In the genomic region with DNA sequence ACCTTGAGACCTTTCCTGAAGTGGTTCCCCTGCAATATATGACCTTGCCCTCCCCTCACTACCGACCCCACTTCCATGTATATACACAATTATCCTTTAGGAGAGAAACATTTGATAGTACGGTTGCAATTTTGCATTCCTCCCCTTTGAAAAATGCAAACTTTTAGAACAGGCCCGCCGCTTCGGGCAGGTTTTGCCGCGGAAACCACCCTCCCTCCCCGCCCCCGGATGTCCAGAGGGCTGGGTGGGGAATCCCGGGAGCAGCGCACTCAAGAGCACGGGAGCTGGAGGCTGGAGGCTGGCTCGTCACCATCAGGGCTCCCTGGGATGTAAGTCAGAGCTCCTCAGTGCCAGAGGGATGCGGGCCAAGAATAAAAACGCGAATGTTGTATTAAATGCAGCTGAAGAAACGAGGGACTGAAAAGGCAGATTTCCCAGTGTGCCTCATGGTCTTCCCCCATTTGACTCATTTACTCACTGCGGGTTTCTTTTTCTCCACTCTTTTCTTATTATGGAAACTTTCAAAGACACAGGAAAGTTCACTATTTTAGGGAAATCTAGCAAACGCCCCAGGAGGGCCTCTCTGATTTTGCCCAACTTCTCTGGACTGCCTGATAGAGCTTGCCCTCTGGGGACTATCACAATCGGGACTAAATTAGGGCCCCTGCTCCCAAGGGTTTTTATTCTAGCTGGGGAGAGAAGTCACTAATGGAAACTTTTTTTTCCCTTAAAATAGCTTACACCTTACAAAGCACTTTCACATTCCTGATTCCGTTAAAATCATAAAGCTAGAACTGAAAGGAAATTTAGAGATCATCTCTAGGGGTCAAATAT, we compare ENCODE assay signal across 8 cellular contexts. TPM values are rescaled to one million over a fixed set of nuclear protein-coding genes. Genes with fewer than 3 reads are reported as not detected.
DNase-seq lines count a peak whose midpoint lies in the region; ATAC-seq, FAIRE-seq and TF ChIP-seq lines count a peak whose summit lies in the region.

No MANE protein-coding gene starts in this region.

- peaks cover 0 to 8% (median 0%) of the 10 kb centered on the region in 11 experiments; a peak in 6 of 22 replicates for H3K36me3 ChIP-seq in BLaER1 treated with 17β-estradiol and CSF1 and Interleukin-3, amounts not matched to agents 10 nM and 100 nM
- H3K36me3 ChIP-seq in IMR-90 (ENCODE audit: control insufficient read depth, insufficient read depth, low read length) (no peaks in the 10 kb centered on the region), pancreas (no peaks in the 10 kb centered on the region)

- H3K27ac ChIP-seq in BLaER1 treated with 17β-estradiol and CSF1 and Interleukin-3, amounts not matched to agents 10 nM and 100 nM = peak overlapping the region; percentile 99 to 100 (median 100)
- peak overlapping the region; percentile 67 for H3K27ac ChIP-seq in IMR-90 (ENCODE audit: insufficient read depth, low read length)
- peak overlapping the region; percentile 96 to 100 (median 99) for H3K27ac ChIP-seq in pancreas

- peak overlapping the region; percentile 80; the same call in 1 of the 2 replicates for H2AK5ac ChIP-seq in IMR-90 (ENCODE audit: low read depth, low read length)

- H3K4me1 ChIP-seq in BLaER1 treated with 17β-estradiol and CSF1 and Interleukin-3, amounts not matched to agents 10 nM and 100 nM = peaks cover 65 to 76% (median 69%) of the 10 kb centered on the region in 10 experiments
- H3K4me1 ChIP-seq in IMR-90 (ENCODE audit: control insufficient read depth, insufficient read depth, low read length) (peaks cover 18% of the 10 kb centered on the region), pancreas (peaks cover 27 to 49% (median 39%) of the 10 kb centered on the region in 3 donors)

- 0 out of 2 replicates have a peak, but pooled peaks have one; percentile 5 for ATAC-seq in IMR-90 (ENCODE audit: low read depth)
- no peak for ATAC-seq in activated naive CD8-positive, alpha-beta T cell treated with anti-CD3 and anti-CD28 coated beads, Interleukin-2, amount 50 U/mL, for 24 hours
- peak; percentile 18 for ATAC-seq in Right ventricle myocardium superior (ENCODE audit: poor library complexity)
- peak in 2 of 4 donors; percentile 15 to 20 for ATAC-seq in pancreas
- ATAC-seq in GM18519 (IDR thresholded peaks at IDR 0.05; ENCODE audit: low FRiP score, unreplicated experiment) = no peak

- no peaks in the 10 kb centered on the region for H3K9me3 Mint-ChIP-seq in activated naive CD8-positive, alpha-beta T cell treated with anti-CD3 and anti-CD28 coated beads, Interleukin-2, amount 50 U/mL, for 24 hours

- peak overlapping the region; percentile 52; the same call in 1 of the 2 replicates for H4K91ac ChIP-seq in IMR-90 (ENCODE audit: insufficient read depth, low read depth, low read length)

- H3K4me3 Mint-ChIP-seq in activated naive CD8-positive, alpha-beta T cell treated with anti-CD3 and anti-CD28 coated beads, Interleukin-2, amount 50 U/mL, for 24 hours = peak overlapping the region; percentile 1

- no peaks in the 10 kb centered on the region for H3K36me3 Mint-ChIP-seq in activated naive CD8-positive, alpha-beta T cell treated with anti-CD3 and anti-CD28 coated beads, Interleukin-2, amount 50 U/mL, for 24 hours (ENCODE audit: low read depth)

- peak overlapping the region; percentile 84 to 96 (median 93) for H3K4me2 ChIP-seq in BLaER1 treated with 17β-estradiol and CSF1 and Interleukin-3, amounts not matched to agents 10 nM and 100 nM
- H3K4me2 ChIP-seq in IMR-90 (ENCODE audit: low read depth, low read length) = peak overlapping the region; percentile 79

- peak overlapping the region; percentile 62; the same call in 1 of the 2 replicates for H3K23ac ChIP-seq in IMR-90 (ENCODE audit: low read depth, low read length)

- peak overlapping the region; percentile 84 for H2AFZ ChIP-seq in IMR-90 (replicated peaks; ENCODE audit: low read length, poor library complexity)

- POLR2A ChIA-PET in IMR-90 (lab: Charles Lee; ENCODE audit: unreplicated experiment) (no interaction called here), GM10248 (lab: Yijun Ruan, JAX) (interaction anchor here (0.6 kb wide), 1 partner anchor 37 kb away, joined by 3 read pairs; no protein-coding TSS in a partner anchor)

- dilution Hi-C loops in IMR-90 (cut with HindIII; ENCODE audit: low sequenced_read_pairs, unreplicated experiment) = no loop called here

- H3K14ac ChIP-seq in IMR-90 (replicated peaks; ENCODE audit: low read depth, low read length) = peak overlapping the region; percentile 77

- H3K9ac ChIP-seq in BLaER1 treated with 17β-estradiol and CSF1 and Interleukin-3, amounts not matched to agents 10 nM and 100 nM = peak overlapping the region; percentile 79 to 100 (median 100)
- H3K9ac ChIP-seq in IMR-90 (ENCODE audit: low read depth, low read length) = peak overlapping the region; percentile 60

- H4K5ac ChIP-seq in IMR-90 (ENCODE audit: low read depth, low read length) = peak overlapping the region; percentile 37; the same call in 1 of the 2 replicates

- H2AK9ac ChIP-seq in IMR-90 (replicated peaks; ENCODE audit: low read depth, low read length, poor library complexity) = no peak overlapping the region

- peak overlapping the region; percentile 64 to 76 for H4K8ac ChIP-seq in IMR-90 (ENCODE audit: low read depth in 2 of 2, low read length in 2 of 2)

- peak overlapping the region; percentile 71; the same call in 1 of the 3 replicates for H2BK15ac ChIP-seq in IMR-90 (ENCODE audit: low read depth, low read length)

- no peak for TF ChIP-seq POLR2A in IMR-90 (IDR thresholded peaks at IDR 0.05; ENCODE audit: low read depth, low read length)

- H3K18ac ChIP-seq in IMR-90 (ENCODE audit: low read depth, low read length) = peak overlapping the region; percentile 70; the same call in 1 of the 2 replicates

- H3K27me3 Mint-ChIP-seq in activated naive CD8-positive, alpha-beta T cell treated with anti-CD3 and anti-CD28 coated beads, Interleukin-2, amount 50 U/mL, for 24 hours = no peaks in the 10 kb centered on the region

- H2BK20ac ChIP-seq in IMR-90 (ENCODE audit: low read depth, low read length) = peak overlapping the region; percentile 33; the same call in 1 of the 2 replicates

- no peak for TF ChIP-seq RAD21 in IMR-90 (IDR thresholded peaks at IDR 0.05; ENCODE audit: low read length)

- in situ Hi-C loops in IMR-90 (cut with MboI; ENCODE audit: low sequenced_read_pairs) = no loop called here

- peak overlapping the region; percentile 39; the same call in 1 of the 2 replicates for H3K56ac ChIP-seq in IMR-90 (ENCODE audit: extremely low read depth, insufficient read depth, low read length)

- peak overlapping the region; percentile 23 to 66 (median 52) for H3K4me3 ChIP-seq in BLaER1 treated with 17β-estradiol and CSF1 and Interleukin-3, amounts not matched to agents 10 nM and 100 nM
- H3K4me3 ChIP-seq in IMR-90 (ENCODE audit: insufficient read depth, low read depth, low read length) (peak overlapping the region; percentile 33; the same call in 1 of the 2 replicates), pancreas (peak overlapping the region in 2 of 4 donors; percentile 13 to 21)

- H2BK5ac ChIP-seq in IMR-90 (ENCODE audit: low read depth, low read length, poor library complexity, severe bottlenecking) = peak overlapping the region; percentile 71

- CTCF ChIA-PET in IMR-90 (lab: Yijun Ruan, JAX) (interaction anchor here (1.1 kb wide), 1 partner anchor 35 kb away, joined by 4 read pairs; no protein-coding TSS in a partner anchor), GM10248 (lab: Yijun Ruan, JAX) (interaction anchor here (1.0 to 4.8 kb wide), 8 partner anchors 10 to 98 kb away, joined by 3 to 37 read pairs (median 4); no protein-coding TSS in a partner anchor)

- TF ChIP-seq CTCF in IMR-90 (conservative IDR thresholded peaks at IDR 0.05; ENCODE audit: low read depth, low read length) (no peak), pancreas (IDR thresholded peaks at IDR 0.05) (no peak), GM10248 (IDR thresholded peaks at IDR 0.05; ENCODE audit: control extremely low read depth, extremely low read depth, low read depth, missing control alignments) (no peak)

- H3K27ac Mint-ChIP-seq in activated naive CD8-positive, alpha-beta T cell treated with anti-CD3 and anti-CD28 coated beads, Interleukin-2, amount 50 U/mL, for 24 hours = peak overlapping the region; percentile 98

- intact Hi-C loops in IMR-90 (cut with micrococcal nuclease) = no loop called here
- intact Hi-C loops in Right ventricle myocardium superior (cut with DNase I) = loop anchor here (5.0 kb wide), 1 partner anchor 96 kb away; a partner anchor contains a TSS
- intact Hi-C loops in pancreas (cut with DNase I) = no loop called here

- peaks cover 18% of the 10 kb centered on the region for H3K9me1 ChIP-seq in IMR-90 (ENCODE audit: insufficient read depth, low read length)

- H3K4ac ChIP-seq in IMR-90 (ENCODE audit: low read depth, low read length) = peak overlapping the region; percentile 67; the same call in 1 of the 2 replicates

- no peaks in the 10 kb centered on the region for H3K9me3 ChIP-seq in BLaER1 treated with 17β-estradiol and CSF1 and Interleukin-3, amounts not matched to agents 10 nM and 100 nM (replicated peaks in 1 of 11)
- H3K9me3 ChIP-seq in IMR-90 (ENCODE audit: control insufficient read depth, insufficient read depth, low read length) (no peaks in the 10 kb centered on the region), pancreas (no peaks in the 10 kb centered on the region)

- no peak for FAIRE-seq in pancreas (lab: Jason Lieb, UNC)

- H3K79me1 ChIP-seq in IMR-90 (ENCODE audit: low read depth in 1 of 2, low read length in 2 of 2) = peaks cover under 1 to 27% of the 10 kb centered on the region in 2 experiments; a peak in 2 of 4 replicates

- WGBS in IMR-90 (ENCODE audit: extremely low coverage in 2 of 2, insufficient read length in 1 of 2), 2 experiments = 0% methylated on average over 6 of the region's 21 CpGs; no CpG with 5 or more reads in 1 of the 2 experiments
- 5 to 6% methylated on average over 21 of the region's 21 CpGs for WGBS in pancreas, 2 donors

- peak overlapping the region; percentile 86 for H2BK120ac ChIP-seq in IMR-90 (ENCODE audit: low read depth, low read length)

- DNase-seq in IMR-90 (peak; percentile 97), Right ventricle myocardium superior (peak; percentile 91), pancreas (peak; percentile 72 to 83 (median 80)), GM10248 (ENCODE audit: extremely low spot score) (no peak), NCI-H2081 treated with DMSO at 0.1 percent for 48 hours (lab: John Stamatoyannopoulos, UW) (no peak)
- DNase-seq in activated naive CD8-positive, alpha-beta T cell treated with anti-CD3 and anti-CD28 coated beads, Interleukin-2, amount 50 U/mL, for 24 hours = peak; percentile 55

- no peaks in the 10 kb centered on the region for H3K27me3 ChIP-seq in BLaER1 treated with 17β-estradiol and CSF1 and Interleukin-3, amounts not matched to agents 10 nM and 100 nM
- no peaks in the 10 kb centered on the region for H3K27me3 ChIP-seq in IMR-90 (ENCODE audit: control insufficient read depth, insufficient read depth, low read length)
- no peaks in the 10 kb centered on the region for H3K27me3 ChIP-seq in pancreas

- H3K4me1 Mint-ChIP-seq in activated naive CD8-positive, alpha-beta T cell treated with anti-CD3 and anti-CD28 coated beads, Interleukin-2, amount 50 U/mL, for 24 hours = peaks cover 59% of the 10 kb centered on the region

- no TSS peak for BruUV-seq in IMR-90 (replicated peaks; lab: Mats Ljungman, UMichigan)

- peaks cover 6 to 20% (median 9%) of the 10 kb centered on the region in 11 experiments; a peak in 21 of 22 replicates for H4K20me1 ChIP-seq in BLaER1 treated with 17β-estradiol and CSF1 and Interleukin-3, amounts not matched to agents 10 nM and 100 nM
- peaks cover 9% of the 10 kb centered on the region; the same call in 1 of the 2 replicates for H4K20me1 ChIP-seq in IMR-90 (ENCODE audit: insufficient read depth, low read length)

RNA-seq across cellular contexts. Expression of a gene that starts 2.9 kb away (rescaled TPM):
- total RNA-seq in IMR-90 (2012; rRNA removed) = 46.7 and 52.3 TPM in 2 replicates
- 13.7 and 17.3 TPM in 2 replicates for polyA plus RNA-seq in IMR-90 (2012; rRNA removed)
- polyA plus RNA-seq in IMR-90 (2012; cell fraction: cytosol; rRNA removed) = 6.2 and 15.2 TPM in 2 replicates
- polyA plus RNA-seq in IMR-90 (2012; cell fraction: nucleus; rRNA removed; ENCODE audit: low replicate concordance) = 23.8 and 84.1 TPM in 2 replicates
- 15.9 TPM for total RNA-seq in Right ventricle myocardium superior
- total RNA-seq in pancreas = 10 to 100 TPM; 39.3 to 50.8 (median 43.1) TPM
- 10 to 100 TPM; 28.5 to 35.8 TPM for polyA plus RNA-seq in pancreas

Comparison
In these comparisons a context has a peak if more than half of its experiments do, and no peak if none do; other contexts are left out.
1. ATAC-seq: peak in IMR-90 (single experiment) and Right ventricle myocardium superior (single experiment); none in activated naive CD8-positive, alpha-beta T cell treated with anti-CD3 and anti-CD28 coated beads, Interleukin-2, amount 50 U/mL, for 24 hours (single experiment) and GM18519 (single experiment).
2. DNase-seq: peak in IMR-90 (single experiment), activated naive CD8-positive, alpha-beta T cell treated with anti-CD3 and anti-CD28 coated beads, Interleukin-2, amount 50 U/mL, for 24 hours (single experiment), Right ventricle myocardium superior (single experiment) and pancreas (6 of 6); none in GM10248 (single experiment) and NCI-H2081 treated with DMSO at 0.1 percent for 48 hours (single experiment).
3. Peak in every context shown above with its lines, with median percentiles within 50 percentile points of each other: H3K27ac ChIP-seq.